In the genomic region with DNA sequence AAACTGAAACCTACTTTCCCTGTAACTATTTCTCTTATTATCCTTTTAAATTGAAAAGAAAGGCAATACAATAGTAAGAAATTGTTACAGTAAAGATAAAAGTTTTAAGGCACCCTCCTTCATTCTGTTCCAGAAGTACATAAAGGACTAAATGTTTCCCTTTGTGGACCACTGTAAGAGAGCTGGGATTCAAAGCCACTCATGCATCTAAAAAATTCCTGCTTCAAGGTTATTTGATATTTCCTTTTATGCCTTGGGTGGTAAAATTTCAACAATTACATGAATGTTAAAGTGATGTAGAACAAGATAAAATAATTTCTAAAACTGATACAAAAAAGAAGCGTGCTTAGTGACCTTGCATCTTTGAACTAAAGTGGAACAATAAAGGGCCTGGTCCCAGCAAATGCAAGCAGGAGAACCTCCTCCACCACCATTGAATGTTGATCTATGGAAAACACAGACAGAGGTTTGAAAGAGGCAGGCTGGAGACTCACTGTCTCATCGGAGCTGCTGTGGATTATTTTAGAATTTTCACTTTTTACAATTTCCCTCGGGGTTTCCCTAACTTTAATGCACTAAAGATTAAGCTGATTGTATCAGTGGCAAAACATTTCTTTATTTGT, we compare ENCODE assay signal across 1 cellular context.
TF ChIP-seq lines count a peak whose summit lies in the region.

No MANE protein-coding gene starts in this region.

TF ChIP-seq in HepG2, 621 proteins besides CTCF, POLR2A, EP300 and RAD21 (continued from another document):
- TF ChIP-seq, protein P1, sequence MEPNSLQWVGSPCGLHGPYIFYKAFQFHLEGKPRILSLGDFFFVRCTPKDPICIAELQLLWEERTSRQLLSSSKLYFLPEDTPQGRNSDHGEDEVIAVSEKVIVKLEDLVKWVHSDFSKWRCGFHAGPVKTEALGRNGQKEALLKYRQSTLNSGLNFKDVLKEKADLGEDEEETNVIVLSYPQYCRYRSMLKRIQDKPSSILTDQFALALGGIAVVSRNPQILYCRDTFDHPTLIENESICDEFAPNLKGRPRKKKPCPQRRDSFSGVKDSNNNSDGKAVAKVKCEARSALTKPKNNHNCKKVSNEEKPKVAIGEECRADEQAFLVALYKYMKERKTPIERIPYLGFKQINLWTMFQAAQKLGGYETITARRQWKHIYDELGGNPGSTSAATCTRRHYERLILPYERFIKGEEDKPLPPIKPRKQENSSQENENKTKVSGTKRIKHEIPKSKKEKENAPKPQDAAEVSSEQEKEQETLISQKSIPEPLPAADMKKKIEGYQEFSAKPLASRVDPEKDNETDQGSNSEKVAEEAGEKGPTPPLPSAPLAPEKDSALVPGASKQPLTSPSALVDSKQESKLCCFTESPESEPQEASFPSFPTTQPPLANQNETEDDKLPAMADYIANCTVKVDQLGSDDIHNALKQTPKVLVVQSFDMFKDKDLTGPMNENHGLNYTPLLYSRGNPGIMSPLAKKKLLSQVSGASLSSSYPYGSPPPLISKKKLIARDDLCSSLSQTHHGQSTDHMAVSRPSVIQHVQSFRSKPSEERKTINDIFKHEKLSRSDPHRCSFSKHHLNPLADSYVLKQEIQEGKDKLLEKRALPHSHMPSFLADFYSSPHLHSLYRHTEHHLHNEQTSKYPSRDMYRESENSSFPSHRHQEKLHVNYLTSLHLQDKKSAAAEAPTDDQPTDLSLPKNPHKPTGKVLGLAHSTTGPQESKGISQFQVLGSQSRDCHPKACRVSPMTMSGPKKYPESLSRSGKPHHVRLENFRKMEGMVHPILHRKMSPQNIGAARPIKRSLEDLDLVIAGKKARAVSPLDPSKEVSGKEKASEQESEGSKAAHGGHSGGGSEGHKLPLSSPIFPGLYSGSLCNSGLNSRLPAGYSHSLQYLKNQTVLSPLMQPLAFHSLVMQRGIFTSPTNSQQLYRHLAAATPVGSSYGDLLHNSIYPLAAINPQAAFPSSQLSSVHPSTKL (CRISPR knock-in tag; IDR thresholded peaks at IDR 0.05) = no peak
- TF ChIP-seq, protein P2, sequence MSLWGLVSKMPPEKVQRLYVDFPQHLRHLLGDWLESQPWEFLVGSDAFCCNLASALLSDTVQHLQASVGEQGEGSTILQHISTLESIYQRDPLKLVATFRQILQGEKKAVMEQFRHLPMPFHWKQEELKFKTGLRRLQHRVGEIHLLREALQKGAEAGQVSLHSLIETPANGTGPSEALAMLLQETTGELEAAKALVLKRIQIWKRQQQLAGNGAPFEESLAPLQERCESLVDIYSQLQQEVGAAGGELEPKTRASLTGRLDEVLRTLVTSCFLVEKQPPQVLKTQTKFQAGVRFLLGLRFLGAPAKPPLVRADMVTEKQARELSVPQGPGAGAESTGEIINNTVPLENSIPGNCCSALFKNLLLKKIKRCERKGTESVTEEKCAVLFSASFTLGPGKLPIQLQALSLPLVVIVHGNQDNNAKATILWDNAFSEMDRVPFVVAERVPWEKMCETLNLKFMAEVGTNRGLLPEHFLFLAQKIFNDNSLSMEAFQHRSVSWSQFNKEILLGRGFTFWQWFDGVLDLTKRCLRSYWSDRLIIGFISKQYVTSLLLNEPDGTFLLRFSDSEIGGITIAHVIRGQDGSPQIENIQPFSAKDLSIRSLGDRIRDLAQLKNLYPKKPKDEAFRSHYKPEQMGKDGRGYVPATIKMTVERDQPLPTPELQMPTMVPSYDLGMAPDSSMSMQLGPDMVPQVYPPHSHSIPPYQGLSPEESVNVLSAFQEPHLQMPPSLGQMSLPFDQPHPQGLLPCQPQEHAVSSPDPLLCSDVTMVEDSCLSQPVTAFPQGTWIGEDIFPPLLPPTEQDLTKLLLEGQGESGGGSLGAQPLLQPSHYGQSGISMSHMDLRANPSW (CRISPR knock-in tag; IDR thresholded peaks at IDR 0.05; ENCODE audit: borderline replicate concordance) = no peak
- TF ChIP-seq, protein P3, sequence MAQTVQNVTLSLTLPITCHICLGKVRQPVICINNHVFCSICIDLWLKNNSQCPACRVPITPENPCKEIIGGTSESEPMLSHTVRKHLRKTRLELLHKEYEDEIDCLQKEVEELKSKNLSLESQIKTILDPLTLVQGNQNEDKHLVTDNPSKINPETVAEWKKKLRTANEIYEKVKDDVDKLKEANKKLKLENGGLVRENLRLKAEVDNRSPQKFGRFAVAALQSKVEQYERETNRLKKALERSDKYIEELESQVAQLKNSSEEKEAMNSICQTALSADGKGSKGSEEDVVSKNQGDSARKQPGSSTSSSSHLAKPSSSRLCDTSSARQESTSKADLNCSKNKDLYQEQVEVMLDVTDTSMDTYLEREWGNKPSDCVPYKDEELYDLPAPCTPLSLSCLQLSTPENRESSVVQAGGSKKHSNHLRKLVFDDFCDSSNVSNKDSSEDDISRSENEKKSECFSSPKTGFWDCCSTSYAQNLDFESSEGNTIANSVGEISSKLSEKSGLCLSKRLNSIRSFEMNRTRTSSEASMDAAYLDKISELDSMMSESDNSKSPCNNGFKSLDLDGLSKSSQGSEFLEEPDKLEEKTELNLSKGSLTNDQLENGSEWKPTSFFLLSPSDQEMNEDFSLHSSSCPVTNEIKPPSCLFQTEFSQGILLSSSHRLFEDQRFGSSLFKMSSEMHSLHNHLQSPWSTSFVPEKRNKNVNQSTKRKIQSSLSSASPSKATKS (CRISPR knock-in tag; IDR thresholded peaks at IDR 0.05) = no peak
- TF ChIP-seq ZFP90 (CRISPR knock-in tag; IDR thresholded peaks at IDR 0.05; ENCODE audit: borderline replicate concordance) (no peak), MIER3 (CRISPR knock-in tag; IDR thresholded peaks at IDR 0.05; ENCODE audit: borderline replicate concordance) (no peak)
- TF ChIP-seq, protein P4, sequence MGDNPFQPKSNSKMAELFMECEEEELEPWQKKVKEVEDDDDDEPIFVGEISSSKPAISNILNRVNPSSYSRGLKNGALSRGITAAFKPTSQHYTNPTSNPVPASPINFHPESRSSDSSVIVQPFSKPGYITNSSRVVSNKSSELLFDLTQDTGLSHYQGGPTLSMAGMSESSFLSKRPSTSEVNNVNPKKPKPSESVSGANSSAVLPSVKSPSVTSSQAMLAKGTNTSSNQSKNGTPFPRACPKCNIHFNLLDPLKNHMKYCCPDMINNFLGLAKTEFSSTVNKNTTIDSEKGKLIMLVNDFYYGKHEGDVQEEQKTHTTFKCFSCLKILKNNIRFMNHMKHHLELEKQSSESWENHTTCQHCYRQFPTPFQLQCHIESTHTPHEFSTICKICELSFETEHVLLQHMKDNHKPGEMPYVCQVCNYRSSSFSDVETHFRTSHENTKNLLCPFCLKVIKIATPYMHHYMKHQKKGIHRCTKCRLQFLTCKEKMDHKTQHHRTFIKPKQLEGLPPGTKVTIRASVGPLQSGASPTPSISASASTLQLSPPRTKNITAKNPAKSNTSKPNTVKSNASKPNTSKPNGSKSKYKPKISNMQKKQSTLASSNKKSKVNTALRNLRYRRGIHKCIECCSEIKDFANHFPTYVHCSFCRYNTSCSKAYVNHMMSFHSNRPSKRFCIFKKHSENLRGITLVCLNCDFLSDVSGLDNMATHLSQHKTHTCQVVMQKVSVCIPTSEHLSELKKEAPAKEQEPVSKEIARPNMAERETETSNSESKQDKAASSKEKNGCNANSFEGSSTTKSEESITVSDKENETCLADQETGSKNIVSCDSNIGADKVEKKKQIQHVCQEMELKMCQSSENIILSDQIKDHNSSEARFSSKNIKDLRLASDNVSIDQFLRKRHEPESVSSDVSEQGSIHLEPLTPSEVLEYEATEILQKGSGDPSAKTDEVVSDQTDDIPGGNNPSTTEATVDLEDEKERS (CRISPR knock-in tag; IDR thresholded peaks at IDR 0.05) = no peak
